1 cellular context compared by ENCODE assay signal in genomic region chr17:50460831-50461526, GRCh38.
TF ChIP-seq lines count a peak whose summit lies in the region.

No MANE protein-coding gene starts in this region.

TF ChIP-seq in SK-N-SH, 30 proteins besides CTCF, POLR2A, EP300 and RAD21 (continued from another document):
- TF ChIP-seq IRF3 (IDR thresholded peaks at IDR 0.05; ENCODE audit: low read depth, low read length) = no peak
- no peak for TF ChIP-seq ELF1 (IDR thresholded peaks at IDR 0.05)
